1 cellular context compared by ENCODE assay signal in genomic region chr18:50289103-50289433, GRCh38.
TF ChIP-seq lines count a peak whose summit lies in the region.

No MANE protein-coding gene starts in this region.

TF ChIP-seq in WTC11, 78 proteins besides CTCF, POLR2A, EP300 and RAD21 (continued from another document):
- no peak for TF ChIP-seq ATF2 (CRISPR knock-in tag; IDR thresholded peaks at IDR 0.05; ENCODE audit: borderline replicate concordance, low read depth)
- TF ChIP-seq PREB (CRISPR knock-in tag; IDR thresholded peaks at IDR 0.05; ENCODE audit: borderline replicate concordance) = no peak
- no peak for TF ChIP-seq MLX (CRISPR knock-in tag; IDR thresholded peaks at IDR 0.05)
- no peak for TF ChIP-seq ESRRA (CRISPR knock-in tag; IDR thresholded peaks at IDR 0.05; ENCODE audit: borderline replicate concordance)
- TF ChIP-seq ZNF423 (CRISPR knock-in tag; IDR thresholded peaks at IDR 0.05) = no peak
- no peak for TF ChIP-seq TEAD1 (CRISPR knock-in tag; IDR thresholded peaks at IDR 0.05)
- TF ChIP-seq E2F1 (CRISPR knock-in tag; IDR thresholded peaks at IDR 0.05) = no peak
